ENCODE assay signal across 27 cellular contexts in genomic region chr9:129171993-129172751, GRCh38. TPM values are rescaled to one million over a fixed set of nuclear protein-coding genes. Genes with fewer than 3 reads are reported as not detected.
A peak's percentile ranks its signal among the peaks of the same experiment; 100 is the strongest.
DNase-seq lines count a peak whose midpoint lies in the region; ATAC-seq and TF ChIP-seq lines count a peak whose summit lies in the region.
"Had no signal": no experiment of that assay in that cellular context is flagged by ENCODE, and none has a peak within 500 bp of the region (broad histone marks: within the 10 kb centered on the region; RNA-seq: fewer than 3 reads in every experiment).

No MANE protein-coding gene starts in this region.

- H3K4me3 ChIP-seq in breast epithelium: no peak overlapping the region
- no peak overlapping the region for H3K4me3 ChIP-seq in trophoblast cell (ENCODE audit: low read depth, low read length)
- H3K4me3 ChIP-seq in tibial artery: no peak overlapping the region
- H3K4me3 ChIP-seq: adrenal gland, colonic mucosa, gastrocnemius medialis, mucosa of descending colon, psoas muscle, SJSA1, skin epidermis had no signal

- H2BK12ac ChIP-seq in trophoblast cell (ENCODE audit: low read length): peak overlapping the region; percentile 18

- no peak overlapping the region for H4K12ac ChIP-seq in trophoblast cell (ENCODE audit: low read depth, low read length)

- no peak overlapping the region for H3K18ac ChIP-seq in trophoblast cell (ENCODE audit: low read length)

- H3K14ac ChIP-seq in trophoblast cell (ENCODE audit: low read length): no peak overlapping the region

- no peak overlapping the region for H2AK5ac ChIP-seq in trophoblast cell (ENCODE audit: low read length)

- DNase-seq in breast epithelium (ENCODE audit: low spot score in 2 of 2) (no peak), MCF 10A (ENCODE audit: unreplicated experiment) (no peak), fibroblast of peridontal ligament (ENCODE audit: extremely low read depth) (peak; percentile 3), trophoblast cell (no peak), tibial artery (no peak)
- no peak for DNase-seq in activated CD4-positive, alpha-beta T cell treated with anti-CD3 and anti-CD28 coated beads, Interleukin-2, amount 10 ng/mL, durations not matched to agents 7 days and 5 days
- DNase-seq: activated CD4-positive, CD25-positive, alpha-beta regulatory T cell treated with anti-CD3 and anti-CD28 coated beads, Interleukin-2, amount 50 U/mL, for 72 hours; activated CD8-positive, alpha-beta T cell treated with anti-CD3 and anti-CD28 coated beads for 36 hours; activated gamma-delta T cell; AML-193; CD8-positive, alpha-beta memory T cell; colonic mucosa; effector memory CD8-positive, alpha-beta T cell; gastrocnemius medialis; mucosa of descending colon; NCI-H1694 treated with DMSO at 0.1 percent for 48 hours; NCI-H2171 treated with DMSO at 0.1 percent for 48 hours; NCI-H524 treated with DMSO at 0.1 percent for 48 hours; nephron progenitor cell; psoas muscle; stimulated activated CD4-positive, alpha-beta T cell treated with anti-CD3 and anti-CD28 coated beads, Interleukin-1b, Interleukin-23, amount 100 ng/mL, for 48 hours had no signal

- H3K36me3 Mint-ChIP-seq in MCF 10A (ENCODE audit: insufficient read depth, unreplicated experiment): peaks cover 4% of the 10 kb centered on the region
- no peaks in the 10 kb centered on the region for H3K36me3 Mint-ChIP-seq in activated CD4-positive, alpha-beta T cell treated with anti-CD3 and anti-CD28 coated beads, Interleukin-2, amount 10 ng/mL, durations not matched to agents 7 days and 5 days (ENCODE audit: low read depth)

- no peak overlapping the region for H3K23ac ChIP-seq in trophoblast cell (ENCODE audit: low read length)

- H3K9me3 Mint-ChIP-seq in MCF 10A (ENCODE audit: unreplicated experiment): no peaks in the 10 kb centered on the region
- no peaks in the 10 kb centered on the region for H3K9me3 Mint-ChIP-seq in activated CD4-positive, alpha-beta T cell treated with anti-CD3 and anti-CD28 coated beads, Interleukin-2, amount 10 ng/mL, durations not matched to agents 7 days and 5 days
- H3K9me3 Mint-ChIP-seq: activated CD8-positive, alpha-beta T cell treated with anti-CD3 and anti-CD28 coated beads for 36 hours; CD8-positive, alpha-beta memory T cell; effector memory CD8-positive, alpha-beta T cell; nephron progenitor cell had no signal

- no peaks in the 10 kb centered on the region for H3K27me3 ChIP-seq in breast epithelium
- H3K27me3 ChIP-seq in trophoblast cell (ENCODE audit: insufficient read depth, low read length): no peaks in the 10 kb centered on the region
- H3K27me3 ChIP-seq in tibial artery: no peaks in the 10 kb centered on the region
- H3K27me3 ChIP-seq: adrenal gland, colonic mucosa, SJSA1 had no signal

- BruUV-seq in MCF 10A (replicated peaks; lab: Mats Ljungman, UMichigan): no TSS peak

- H3K36me3 ChIP-seq in breast epithelium (no peaks in the 10 kb centered on the region), trophoblast cell (ENCODE audit: control insufficient read depth in 1 of 2, insufficient read depth in 2 of 2, low read length in 2 of 2) (peaks cover 0 to 6% of the 10 kb centered on the region in 2 experiments), tibial artery (no peaks in the 10 kb centered on the region)
- H3K36me3 ChIP-seq: adrenal gland, colonic mucosa, gastrocnemius medialis, SJSA1 had no signal

- H4K91ac ChIP-seq in trophoblast cell (ENCODE audit: low read depth, low read length): peak overlapping the region; percentile 19

- no peaks in the 10 kb centered on the region for H3K27me3 Mint-ChIP-seq in MCF 10A (ENCODE audit: insufficient read depth, unreplicated experiment)
- peaks cover 17% of the 10 kb centered on the region for H3K27me3 Mint-ChIP-seq in activated CD4-positive, alpha-beta T cell treated with anti-CD3 and anti-CD28 coated beads, Interleukin-2, amount 10 ng/mL, durations not matched to agents 7 days and 5 days

- no peak for TF ChIP-seq POLR2A in breast epithelium (IDR thresholded peaks at IDR 0.05)

- H3K9ac ChIP-seq in trophoblast cell (ENCODE audit: low read length): no peak overlapping the region
- H3K9ac ChIP-seq: KMS-11 had no signal

- POLR2A ChIA-PET in MCF 10A (lab: Yijun Ruan, JAX): interaction anchor here (0.6 to 9.2 kb wide), 8 partner anchors 31 to 453 kb away, joined by 3 to 206 read pairs (median 16); partner anchors contain the start of gene NTMT1
- POLR2A ChIA-PET in activated CD4-positive, alpha-beta T cell treated with anti-CD3 and anti-CD28 coated beads, Interleukin-2, amount 10 ng/mL, durations not matched to agents 7 days and 5 days (lab: Charles Lee): interaction anchor here (0.6 to 1.2 kb wide), 2 partner anchors 19 to 434 kb away, joined by 3 read pairs; no protein-coding TSS in a partner anchor

- CTCF ChIA-PET in MCF 10A (lab: Yijun Ruan, JAX): interaction anchor here (0.6 to 7.5 kb wide), 16 partner anchors 12 to 452 kb away, joined by 3 to 103 read pairs (median 4); no protein-coding TSS in a partner anchor
- CTCF ChIA-PET in activated CD4-positive, alpha-beta T cell treated with anti-CD3 and anti-CD28 coated beads, Interleukin-2, amount 10 ng/mL, durations not matched to agents 7 days and 5 days (lab: Charles Lee): interaction anchor here (0.5 to 4.3 kb wide), 17 partner anchors 11 to 592 kb away, joined by 3 to 32 read pairs (median 5); partner anchors contain the start of gene NTMT1

- H3K4ac ChIP-seq in trophoblast cell (ENCODE audit: low read depth, low read length): no peak overlapping the region

- no peak overlapping the region for H2AFZ ChIP-seq in trophoblast cell (ENCODE audit: insufficient read depth, low read length, poor library complexity)

- peaks cover 49% of the 10 kb centered on the region for H3K79me1 ChIP-seq in trophoblast cell (ENCODE audit: low read length)

- no CpG with 5 or more reads among the region's 7 CpGs for WGBS in trophoblast cell (ENCODE audit: extremely low coverage, insufficient coverage, insufficient read length)

- no peak overlapping the region for H2BK120ac ChIP-seq in trophoblast cell (ENCODE audit: insufficient read depth, low read length, poor library complexity)

- H3K4me1 Mint-ChIP-seq in MCF 10A (ENCODE audit: insufficient read depth, unreplicated experiment): peaks cover 19% of the 10 kb centered on the region
- H3K4me1 Mint-ChIP-seq in activated CD4-positive, alpha-beta T cell treated with anti-CD3 and anti-CD28 coated beads, Interleukin-2, amount 10 ng/mL, durations not matched to agents 7 days and 5 days: peaks cover 43% of the 10 kb centered on the region

- H3K4me3 Mint-ChIP-seq in MCF 10A (ENCODE audit: unreplicated experiment): no peak overlapping the region
- H3K4me3 Mint-ChIP-seq in activated CD4-positive, alpha-beta T cell treated with anti-CD3 and anti-CD28 coated beads, Interleukin-2, amount 10 ng/mL, durations not matched to agents 7 days and 5 days: no peak overlapping the region
- H3K4me3 Mint-ChIP-seq: activated CD8-positive, alpha-beta T cell treated with anti-CD3 and anti-CD28 coated beads for 36 hours; nephron progenitor cell had no signal

- H3K27ac ChIP-seq in breast epithelium (peak overlapping the region; percentile 17 to 98), trophoblast cell (ENCODE audit: low read depth, low read length) (no peak overlapping the region), tibial artery (peak overlapping the region in 1 of 2 donors; percentile 100)
- H3K27ac ChIP-seq: colonic mucosa, gastrocnemius medialis, KMS-11, psoas muscle, SJSA1 had no signal

- H3K4me1 ChIP-seq in breast epithelium (peaks cover 4% of the 10 kb centered on the region in 2 donors), trophoblast cell (ENCODE audit: control insufficient read depth in 1 of 2, insufficient read depth in 2 of 2, low read length in 2 of 2) (peaks cover 24 to 44% of the 10 kb centered on the region in 2 experiments), tibial artery (peaks cover 4 to 43% (median 31%) of the 10 kb centered on the region in 4 donors)

- peaks cover 25% of the 10 kb centered on the region for H3K79me2 ChIP-seq in trophoblast cell (ENCODE audit: control insufficient read depth, insufficient read depth, low read length, poor library complexity)

- H3K9me3 ChIP-seq in breast epithelium: no peaks in the 10 kb centered on the region
- no peaks in the 10 kb centered on the region for H3K9me3 ChIP-seq in trophoblast cell (ENCODE audit: insufficient read depth, low read depth, low read length)
- no peaks in the 10 kb centered on the region for H3K9me3 ChIP-seq in tibial artery
- H3K9me3 ChIP-seq: adrenal gland, colonic mucosa, gastrocnemius medialis, mucosa of descending colon, psoas muscle, SJSA1 had no signal

- H2BK5ac ChIP-seq in trophoblast cell (ENCODE audit: low read depth, low read length, poor library complexity): no peak overlapping the region

- H3K27ac Mint-ChIP-seq in MCF 10A (ENCODE audit: low read depth, unreplicated experiment): no peak overlapping the region
- no peak overlapping the region for H3K27ac Mint-ChIP-seq in activated CD4-positive, alpha-beta T cell treated with anti-CD3 and anti-CD28 coated beads, Interleukin-2, amount 10 ng/mL, durations not matched to agents 7 days and 5 days
- H3K27ac Mint-ChIP-seq: activated CD8-positive, alpha-beta T cell treated with anti-CD3 and anti-CD28 coated beads for 36 hours; effector memory CD8-positive, alpha-beta T cell had no signal

- ATAC-seq in HG03565 (IDR thresholded peaks at IDR 0.05; ENCODE audit: unreplicated experiment) (no peak), HG03108 (IDR thresholded peaks at IDR 0.05; ENCODE audit: unreplicated experiment) (no peak)
- ATAC-seq: activated CD8-positive, alpha-beta T cell treated with anti-CD3 and anti-CD28 coated beads for 36 hours; effector memory CD8-positive, alpha-beta T cell; gastrocnemius medialis; mucosa of descending colon; psoas muscle had no signal

- no peak for TF ChIP-seq CTCF in breast epithelium (IDR thresholded peaks at IDR 0.05)
- TF ChIP-seq CTCF in MCF 10A (IDR thresholded peaks at IDR 0.05; ENCODE audit: unreplicated experiment): no peak
- TF ChIP-seq CTCF in tibial artery (IDR thresholded peaks at IDR 0.05): no peak

- no peak overlapping the region for H4K8ac ChIP-seq in trophoblast cell (ENCODE audit: low read depth, low read length)

- H3K4me2 ChIP-seq in trophoblast cell (ENCODE audit: low read length): no peak overlapping the region
- H3K4me2 ChIP-seq: KMS-11 had no signal

- intact Hi-C loops in breast epithelium (cut with DNase I; ENCODE audit: low total_unique reads) (loop anchor here (10.0 kb wide), 1 partner anchor 143 kb away; no protein-coding TSS in a partner anchor), MCF 10A (cut with micrococcal nuclease) (no loop called here), tibial artery (cut with DNase I; ENCODE audit: low total_unique reads) (no loop called here)

RNA-seq across cellular contexts. Expression of gene IER5L, which starts 5.9 kb away (rescaled TPM):
- 10 to 100 TPM in 2 of 3 donors, 1 to 10 TPM in 1; 4.3 to 18.4 (median 18.1) TPM for total RNA-seq in breast epithelium
- 11.9 and 13.4 TPM in 2 replicates for total RNA-seq in MCF 10A (2022)
- polyA plus RNA-seq in trophoblast cell (2013): 63.3 and 64.2 TPM in 2 replicates
- 1 to 10 TPM; 1.8 to 2.3 TPM for total RNA-seq in activated CD4-positive, alpha-beta T cell treated with anti-CD3 and anti-CD28 coated beads, Interleukin-2, amount 10 ng/mL, durations not matched to agents 7 days and 5 days
